Comparison of ENCODE assay signal across 8 cellular contexts in the genomic region with DNA sequence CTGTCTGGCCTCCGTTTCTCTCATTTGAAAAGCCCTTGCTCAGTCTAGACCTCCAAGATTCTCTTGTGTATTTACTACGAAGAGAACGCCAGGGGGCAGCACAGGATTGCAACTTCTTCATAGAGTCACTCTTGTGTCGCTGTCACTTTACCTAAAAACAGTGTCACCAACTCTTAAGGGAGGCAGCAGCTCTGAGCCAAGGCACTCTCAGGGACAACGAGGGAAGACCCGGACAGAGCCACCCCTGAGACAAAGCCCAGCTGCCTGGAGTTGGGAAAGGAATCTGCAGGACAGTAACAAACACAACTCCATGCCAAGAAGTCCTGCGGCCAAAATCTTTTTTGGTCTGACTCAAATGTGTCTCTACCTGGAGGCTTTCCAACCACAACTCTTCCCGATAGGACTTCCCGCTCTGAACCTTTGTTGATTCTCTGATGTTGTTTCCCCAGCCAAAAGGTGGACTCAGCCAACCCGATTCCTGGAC. TPM values are rescaled to one million over a fixed set of nuclear protein-coding genes. Genes with fewer than 3 reads are reported as not detected.
DNase-seq lines count a peak whose midpoint lies in the region; ATAC-seq and TF ChIP-seq lines count a peak whose summit lies in the region.

No MANE protein-coding gene starts in this region.

- peaks cover 14% of the 10 kb centered on the region for H3K36me3 ChIP-seq in neutrophil

- peak; percentile 73 for DNase-seq in COLO668 (lab: John Stamatoyannopoulos, UW; ENCODE audit: unreplicated experiment)
- peak; percentile 58 for DNase-seq in LHCN-M2 (ENCODE audit: low read depth)
- DNase-seq in RKO (ENCODE audit: low spot score): peak; percentile 80
- DNase-seq in activated T-helper 1 cell treated with Interleukin-2 at 50 U/mL for 16 hours (ENCODE audit: low read depth): peak; percentile 62
- peak; percentile 57 for DNase-seq in fibroblast of the conjunctiva (ENCODE audit: low read depth)
- peak in 45 of 49 donors; percentile 26 to 90 (median 69) for DNase-seq in substantia nigra (lab: John Stamatoyannopoulos, UW)

- no peak overlapping the region for H3K4me3 ChIP-seq in neutrophil (ENCODE audit: low read depth in 1 of 2, low read length in 1 of 2)

- peaks cover 2 to 3% of the 10 kb centered on the region in 2 experiments for H3K4me1 ChIP-seq in neutrophil (ENCODE audit: control insufficient read depth in 1 of 2, insufficient read depth in 1 of 2, low read depth in 1 of 2, low read length in 1 of 2)

- H3K9me3 ChIP-seq in neutrophil: no peaks in the 10 kb centered on the region

- ATAC-seq in GM21526 (IDR thresholded peaks at IDR 0.05; ENCODE audit: low FRiP score, unreplicated experiment): peak; percentile 70

- H3K27ac ChIP-seq in neutrophil (no peak overlapping the region), substantia nigra (ENCODE audit: low read depth, low read length, poor library complexity, severe bottlenecking) (peak overlapping the region; percentile 46)

- peaks cover 9% of the 10 kb centered on the region for H3K27me3 ChIP-seq in neutrophil

- peak; percentile 74 for TF ChIP-seq CTCF in neutrophil (IDR thresholded peaks at IDR 0.05)

RNA-seq across cellular contexts. Expression of gene RPAP3, which starts 9.6 kb away (rescaled TPM):
- total RNA-seq in LHCN-M2 (2014; rRNA removed): 23.8 and 29.3 TPM in 2 replicates
- polyA plus RNA-seq in LHCN-M2 (2012): 10.6 TPM

RNA-seq across cellular contexts. Expression of gene ENDOU, which starts 9.9 kb away (rescaled TPM):
- total RNA-seq in LHCN-M2 (2014; rRNA removed): 0.51 and 0.63 TPM in 2 replicates
- 0.05 TPM for polyA plus RNA-seq in LHCN-M2 (2012)

RNA-seq across cellular contexts. Expression of gene RAPGEF3, which starts 43.2 kb away (rescaled TPM):
- total RNA-seq in LHCN-M2 (2014; rRNA removed): 0.96 and 1.8 TPM in 2 replicates
- polyA plus RNA-seq in LHCN-M2 (2012): 1.3 TPM

RNA-seq across cellular contexts. Expression of gene SLC48A1, which starts 57.6 kb away (rescaled TPM):
- total RNA-seq in LHCN-M2 (2014; rRNA removed): 3.3 and 6.1 TPM in 2 replicates
- polyA plus RNA-seq in LHCN-M2 (2012): 8.0 TPM
